8 cellular contexts compared by ENCODE assay signal in genomic region chr6:25007269-25007699, GRCh38.
DNase-seq lines count a peak whose midpoint lies in the region; ATAC-seq, FAIRE-seq and TF ChIP-seq lines count a peak whose summit lies in the region.

No MANE protein-coding gene starts in this region.

- intact Hi-C loops in CD8-positive, alpha-beta T cell (cut with DNase I, micrococcal nuclease), result no loop called here

- no peaks in the 10 kb centered on the region for H3K36me3 Mint-ChIP-seq in CD8-positive, alpha-beta T cell
- no peaks in the 10 kb centered on the region for H3K36me3 Mint-ChIP-seq in chondrocyte (ENCODE audit: low read depth)

- peaks cover 78% of the 10 kb centered on the region for H3K4me1 Mint-ChIP-seq in CD8-positive, alpha-beta T cell (ENCODE audit: low read depth)
- peaks cover 48% of the 10 kb centered on the region for H3K4me1 Mint-ChIP-seq in chondrocyte (ENCODE audit: low read depth)

- H3K4me3 ChIP-seq in CD8-positive, alpha-beta T cell (ENCODE audit: low read depth, low read length), result no peak overlapping the region
- H3K4me3 ChIP-seq in thymus (ENCODE audit: low read length), result no peak overlapping the region
- H3K4me3 ChIP-seq in small intestine (ENCODE audit: low read depth in 1 of 2, low read length in 2 of 2), result no peak overlapping the region

- no peak for TF ChIP-seq CTCF in CD8-positive, alpha-beta T cell (IDR thresholded peaks at IDR 0.05)
- no peak for TF ChIP-seq CTCF in chondrocyte (IDR thresholded peaks at IDR 0.05)

- H3K27me3 Mint-ChIP-seq in CD8-positive, alpha-beta T cell (ENCODE audit: low read depth), result no peaks in the 10 kb centered on the region
- no peaks in the 10 kb centered on the region for H3K27me3 Mint-ChIP-seq in chondrocyte (ENCODE audit: low read depth)

- H3K9me3 ChIP-seq in CD8-positive, alpha-beta T cell (ENCODE audit: low read length), result no peaks in the 10 kb centered on the region
- no peaks in the 10 kb centered on the region for H3K9me3 ChIP-seq in KOPT-K1 (ENCODE audit: insufficient read depth, low read length, poor library complexity, severe bottlenecking)
- no peaks in the 10 kb centered on the region for H3K9me3 ChIP-seq in thymus (ENCODE audit: control insufficient read depth)
- H3K9me3 ChIP-seq in small intestine (ENCODE audit: control insufficient read depth, low read depth), result no peaks in the 10 kb centered on the region

- H3K27ac ChIP-seq in CD8-positive, alpha-beta T cell (ENCODE audit: low read depth, low read length), result peak overlapping the region; percentile 29
- H3K27ac ChIP-seq in KOPT-K1 (ENCODE audit: low read depth, low read length, poor library complexity, severe bottlenecking) (peak overlapping the region; percentile 61), thymus (ENCODE audit: low read depth) (peak overlapping the region; percentile 60), small intestine (ENCODE audit: low read depth in 1 of 2, low read length in 1 of 2) (peak overlapping the region in 1 of 2 donors; percentile 82)

- H3K4me3 Mint-ChIP-seq in CD8-positive, alpha-beta T cell, result peak overlapping the region; percentile 54
- H3K4me3 Mint-ChIP-seq in chondrocyte (ENCODE audit: unreplicated experiment), result no peak overlapping the region

- POLR2A ChIA-PET in CD8-positive, alpha-beta T cell (lab: Charles Lee), result interaction anchor here (0.6 to 1.6 kb wide), 9 partner anchors 10 to 175 kb away, joined by 3 to 9 read pairs (median 3); partner anchors contain the start of gene RIPOR2

- CTCF ChIA-PET in CD8-positive, alpha-beta T cell (lab: Charles Lee), result interaction anchor here (0.8 to 4.3 kb wide), 8 partner anchors 10 to 152 kb away, joined by 3 to 35 read pairs (median 5); partner anchors contain the start of gene RIPOR2

- 40% methylated on average over 3 of the region's 3 CpGs for WGBS in thymus
- 50 to 62% (median 57%) methylated on average over 3 of the region's 3 CpGs for WGBS in small intestine, 3 donors

- ATAC-seq in CD8-positive, alpha-beta T cell, result peak; percentile 45
- peak; percentile 56 for ATAC-seq in GM21360 (IDR thresholded peaks at IDR 0.05; ENCODE audit: unreplicated experiment)

- H3K27ac Mint-ChIP-seq in CD8-positive, alpha-beta T cell, result peak overlapping the region; percentile 84
- H3K27ac Mint-ChIP-seq in chondrocyte (ENCODE audit: unreplicated experiment), result peak overlapping the region; percentile 75

- FAIRE-seq in small intestine (lab: Jason Lieb, UNC), result no peak

- H3K27me3 ChIP-seq in CD8-positive, alpha-beta T cell (ENCODE audit: insufficient read depth, low read length), result no peaks in the 10 kb centered on the region
- no peaks in the 10 kb centered on the region for H3K27me3 ChIP-seq in thymus (ENCODE audit: control insufficient read depth, insufficient read depth)
- H3K27me3 ChIP-seq in small intestine (ENCODE audit: control insufficient read depth in 2 of 2, insufficient read depth in 2 of 2, low read length in 2 of 2), result no peaks in the 10 kb centered on the region

- DNase-seq in CD8-positive, alpha-beta T cell, result no peak
- DNase-seq in chondrocyte (ENCODE audit: low spot score), result no peak
- no peak for DNase-seq in NCI-H1092 treated with DMSO at 0.1 percent for 48 hours (lab: John Stamatoyannopoulos, UW)
- no peak for DNase-seq in NCI-H748 (lab: John Stamatoyannopoulos, UW; ENCODE audit: unreplicated experiment)
- DNase-seq in small intestine, result no peak

- no peaks in the 10 kb centered on the region for H3K36me3 ChIP-seq in CD8-positive, alpha-beta T cell (ENCODE audit: insufficient read depth, low read length)
- no peaks in the 10 kb centered on the region for H3K36me3 ChIP-seq in KOPT-K1 (ENCODE audit: insufficient read depth, low read length)
- H3K36me3 ChIP-seq in thymus (ENCODE audit: control insufficient read depth, insufficient read depth), result no peaks in the 10 kb centered on the region
- no peaks in the 10 kb centered on the region for H3K36me3 ChIP-seq in small intestine (ENCODE audit: control insufficient read depth in 2 of 2, insufficient read depth in 2 of 2, low read length in 2 of 2)

- peaks cover 64% of the 10 kb centered on the region for H3K4me1 ChIP-seq in CD8-positive, alpha-beta T cell (ENCODE audit: insufficient read depth, low read length)
- H3K4me1 ChIP-seq in thymus (ENCODE audit: control insufficient read depth, insufficient read depth, low read length) (peaks cover 32% of the 10 kb centered on the region), small intestine (ENCODE audit: control insufficient read depth in 2 of 2, insufficient read depth in 1 of 2, low read depth in 1 of 2, low read length in 1 of 2) (peaks cover 0 to 4% of the 10 kb centered on the region in 2 donors)

- no peaks in the 10 kb centered on the region for H3K9me3 Mint-ChIP-seq in CD8-positive, alpha-beta T cell
- no peaks in the 10 kb centered on the region for H3K9me3 Mint-ChIP-seq in chondrocyte (ENCODE audit: low read depth)
